1 cellular context compared by ENCODE assay signal in the genomic region with DNA sequence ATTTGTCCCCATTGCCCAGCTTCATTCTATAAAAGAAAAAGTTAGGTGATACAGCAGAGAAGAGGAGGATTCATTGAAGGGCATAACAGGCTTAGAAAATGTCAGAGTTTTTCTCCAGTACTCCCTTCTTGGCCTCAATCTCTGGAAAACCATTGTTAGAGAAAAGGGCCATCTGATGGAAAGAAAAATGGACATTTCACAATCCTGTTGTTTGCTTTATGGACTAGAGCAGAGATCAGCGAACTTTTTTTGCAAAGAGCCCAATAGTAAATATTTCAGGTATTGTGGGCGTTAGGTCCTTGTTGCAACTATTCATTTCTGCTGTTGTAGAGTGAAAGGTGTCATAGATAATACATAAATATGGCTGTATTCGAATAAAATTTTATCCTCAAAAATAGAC.
TF ChIP-seq lines count a peak whose summit lies in the region.

No MANE protein-coding gene starts in this region.

TF ChIP-seq in HepG2, 621 proteins besides CTCF, POLR2A, EP300 and RAD21 (continued from another document):
- TF ChIP-seq, protein P1, sequence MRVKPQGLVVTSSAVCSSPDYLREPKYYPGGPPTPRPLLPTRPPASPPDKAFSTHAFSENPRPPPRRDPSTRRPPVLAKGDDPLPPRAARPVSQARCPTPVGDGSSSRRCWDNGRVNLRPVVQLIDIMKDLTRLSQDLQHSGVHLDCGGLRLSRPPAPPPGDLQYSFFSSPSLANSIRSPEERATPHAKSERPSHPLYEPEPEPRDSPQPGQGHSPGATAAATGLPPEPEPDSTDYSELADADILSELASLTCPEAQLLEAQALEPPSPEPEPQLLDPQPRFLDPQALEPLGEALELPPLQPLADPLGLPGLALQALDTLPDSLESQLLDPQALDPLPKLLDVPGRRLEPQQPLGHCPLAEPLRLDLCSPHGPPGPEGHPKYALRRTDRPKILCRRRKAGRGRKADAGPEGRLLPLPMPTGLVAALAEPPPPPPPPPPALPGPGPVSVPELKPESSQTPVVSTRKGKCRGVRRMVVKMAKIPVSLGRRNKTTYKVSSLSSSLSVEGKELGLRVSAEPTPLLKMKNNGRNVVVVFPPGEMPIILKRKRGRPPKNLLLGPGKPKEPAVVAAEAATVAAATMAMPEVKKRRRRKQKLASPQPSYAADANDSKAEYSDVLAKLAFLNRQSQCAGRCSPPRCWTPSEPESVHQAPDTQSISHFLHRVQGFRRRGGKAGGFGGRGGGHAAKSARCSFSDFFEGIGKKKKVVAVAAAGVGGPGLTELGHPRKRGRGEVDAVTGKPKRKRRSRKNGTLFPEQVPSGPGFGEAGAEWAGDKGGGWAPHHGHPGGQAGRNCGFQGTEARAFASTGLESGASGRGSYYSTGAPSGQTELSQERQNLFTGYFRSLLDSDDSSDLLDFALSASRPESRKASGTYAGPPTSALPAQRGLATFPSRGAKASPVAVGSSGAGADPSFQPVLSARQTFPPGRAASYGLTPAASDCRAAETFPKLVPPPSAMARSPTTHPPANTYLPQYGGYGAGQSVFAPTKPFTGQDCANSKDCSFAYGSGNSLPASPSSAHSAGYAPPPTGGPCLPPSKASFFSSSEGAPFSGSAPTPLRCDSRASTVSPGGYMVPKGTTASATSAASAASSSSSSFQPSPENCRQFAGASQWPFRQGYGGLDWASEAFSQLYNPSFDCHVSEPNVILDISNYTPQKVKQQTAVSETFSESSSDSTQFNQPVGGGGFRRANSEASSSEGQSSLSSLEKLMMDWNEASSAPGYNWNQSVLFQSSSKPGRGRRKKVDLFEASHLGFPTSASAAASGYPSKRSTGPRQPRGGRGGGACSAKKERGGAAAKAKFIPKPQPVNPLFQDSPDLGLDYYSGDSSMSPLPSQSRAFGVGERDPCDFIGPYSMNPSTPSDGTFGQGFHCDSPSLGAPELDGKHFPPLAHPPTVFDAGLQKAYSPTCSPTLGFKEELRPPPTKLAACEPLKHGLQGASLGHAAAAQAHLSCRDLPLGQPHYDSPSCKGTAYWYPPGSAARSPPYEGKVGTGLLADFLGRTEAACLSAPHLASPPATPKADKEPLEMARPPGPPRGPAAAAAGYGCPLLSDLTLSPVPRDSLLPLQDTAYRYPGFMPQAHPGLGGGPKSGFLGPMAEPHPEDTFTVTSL (CRISPR knock-in tag; IDR thresholded peaks at IDR 0.05; ENCODE audit: borderline replicate concordance) = peak; percentile 40; the same call in 1 of the 2 replicates
- TF ChIP-seq TARDBP (CRISPR knock-in tag; IDR thresholded peaks at IDR 0.05) (no peak), SIX4 (CRISPR knock-in tag; IDR thresholded peaks at IDR 0.05) (no peak), SOX5 (CRISPR knock-in tag; IDR thresholded peaks at IDR 0.05; ENCODE audit: borderline replicate concordance) (peak; percentile 48; the same call in 1 of the 2 replicates), CEBPB (IDR thresholded peaks at IDR 0.05; ENCODE audit: borderline replicate concordance, low read depth, low read length) (peak; percentile 72), PLRG1 (conservative IDR thresholded peaks at IDR 0.05) (no peak), ZNF124 (CRISPR knock-in tag; IDR thresholded peaks at IDR 0.05) (no peak), ZNF3 (CRISPR knock-in tag; IDR thresholded peaks at IDR 0.05) (no peak), FOXA1 (IDR thresholded peaks at IDR 0.05) (no peak), FOXA1 (CRISPR knock-in tag; IDR thresholded peaks at IDR 0.05) (0 out of 2 replicates have a peak, but pooled peaks have one; percentile 16), HNF4A (CRISPR knock-in tag; IDR thresholded peaks at IDR 0.05) (peak; percentile 55; the same call in 1 of the 2 replicates), KLF13 (CRISPR knock-in tag; IDR thresholded peaks at IDR 0.05) (no peak), SOX6 (IDR thresholded peaks at IDR 0.05) (no peak), SOX6 (CRISPR knock-in tag; IDR thresholded peaks at IDR 0.05) (peak; percentile 87), ZNF331 (CRISPR knock-in tag; IDR thresholded peaks at IDR 0.05) (peak; percentile 18; the same call in 1 of the 2 replicates), GLI4 (CRISPR knock-in tag; IDR thresholded peaks at IDR 0.05; ENCODE audit: borderline replicate concordance) (no peak)
- TF ChIP-seq, protein P2, sequence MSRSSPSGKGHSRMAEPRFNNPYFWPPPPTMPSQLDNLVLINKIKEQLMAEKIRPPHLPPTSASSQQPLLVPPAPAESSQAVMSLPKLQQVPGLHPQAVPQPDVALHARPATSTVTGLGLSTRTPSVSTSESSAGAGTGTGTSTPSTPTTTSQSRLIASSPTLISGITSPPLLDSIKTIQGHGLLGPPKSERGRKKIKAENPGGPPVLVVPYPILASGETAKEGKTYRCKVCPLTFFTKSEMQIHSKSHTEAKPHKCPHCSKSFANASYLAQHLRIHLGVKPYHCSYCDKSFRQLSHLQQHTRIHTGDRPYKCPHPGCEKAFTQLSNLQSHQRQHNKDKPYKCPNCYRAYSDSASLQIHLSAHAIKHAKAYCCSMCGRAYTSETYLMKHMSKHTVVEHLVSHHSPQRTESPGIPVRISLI (CRISPR knock-in tag; IDR thresholded peaks at IDR 0.05; ENCODE audit: borderline replicate concordance) = peak; percentile 74; the same call in 1 of the 2 replicates
- TF ChIP-seq, protein P3, sequence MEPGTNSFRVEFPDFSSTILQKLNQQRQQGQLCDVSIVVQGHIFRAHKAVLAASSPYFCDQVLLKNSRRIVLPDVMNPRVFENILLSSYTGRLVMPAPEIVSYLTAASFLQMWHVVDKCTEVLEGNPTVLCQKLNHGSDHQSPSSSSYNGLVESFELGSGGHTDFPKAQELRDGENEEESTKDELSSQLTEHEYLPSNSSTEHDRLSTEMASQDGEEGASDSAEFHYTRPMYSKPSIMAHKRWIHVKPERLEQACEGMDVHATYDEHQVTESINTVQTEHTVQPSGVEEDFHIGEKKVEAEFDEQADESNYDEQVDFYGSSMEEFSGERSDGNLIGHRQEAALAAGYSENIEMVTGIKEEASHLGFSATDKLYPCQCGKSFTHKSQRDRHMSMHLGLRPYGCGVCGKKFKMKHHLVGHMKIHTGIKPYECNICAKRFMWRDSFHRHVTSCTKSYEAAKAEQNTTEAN (CRISPR knock-in tag; conservative IDR thresholded peaks at IDR 0.05) = no peak
- TF ChIP-seq, protein P4, sequence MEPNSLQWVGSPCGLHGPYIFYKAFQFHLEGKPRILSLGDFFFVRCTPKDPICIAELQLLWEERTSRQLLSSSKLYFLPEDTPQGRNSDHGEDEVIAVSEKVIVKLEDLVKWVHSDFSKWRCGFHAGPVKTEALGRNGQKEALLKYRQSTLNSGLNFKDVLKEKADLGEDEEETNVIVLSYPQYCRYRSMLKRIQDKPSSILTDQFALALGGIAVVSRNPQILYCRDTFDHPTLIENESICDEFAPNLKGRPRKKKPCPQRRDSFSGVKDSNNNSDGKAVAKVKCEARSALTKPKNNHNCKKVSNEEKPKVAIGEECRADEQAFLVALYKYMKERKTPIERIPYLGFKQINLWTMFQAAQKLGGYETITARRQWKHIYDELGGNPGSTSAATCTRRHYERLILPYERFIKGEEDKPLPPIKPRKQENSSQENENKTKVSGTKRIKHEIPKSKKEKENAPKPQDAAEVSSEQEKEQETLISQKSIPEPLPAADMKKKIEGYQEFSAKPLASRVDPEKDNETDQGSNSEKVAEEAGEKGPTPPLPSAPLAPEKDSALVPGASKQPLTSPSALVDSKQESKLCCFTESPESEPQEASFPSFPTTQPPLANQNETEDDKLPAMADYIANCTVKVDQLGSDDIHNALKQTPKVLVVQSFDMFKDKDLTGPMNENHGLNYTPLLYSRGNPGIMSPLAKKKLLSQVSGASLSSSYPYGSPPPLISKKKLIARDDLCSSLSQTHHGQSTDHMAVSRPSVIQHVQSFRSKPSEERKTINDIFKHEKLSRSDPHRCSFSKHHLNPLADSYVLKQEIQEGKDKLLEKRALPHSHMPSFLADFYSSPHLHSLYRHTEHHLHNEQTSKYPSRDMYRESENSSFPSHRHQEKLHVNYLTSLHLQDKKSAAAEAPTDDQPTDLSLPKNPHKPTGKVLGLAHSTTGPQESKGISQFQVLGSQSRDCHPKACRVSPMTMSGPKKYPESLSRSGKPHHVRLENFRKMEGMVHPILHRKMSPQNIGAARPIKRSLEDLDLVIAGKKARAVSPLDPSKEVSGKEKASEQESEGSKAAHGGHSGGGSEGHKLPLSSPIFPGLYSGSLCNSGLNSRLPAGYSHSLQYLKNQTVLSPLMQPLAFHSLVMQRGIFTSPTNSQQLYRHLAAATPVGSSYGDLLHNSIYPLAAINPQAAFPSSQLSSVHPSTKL (CRISPR knock-in tag; IDR thresholded peaks at IDR 0.05) = 0 out of 2 replicates have a peak, but pooled peaks have one; percentile 9
TF ChIP-seq in HepG2: peak in this region for 11.
